19 cellular contexts compared by ENCODE assay signal in the genomic region with DNA sequence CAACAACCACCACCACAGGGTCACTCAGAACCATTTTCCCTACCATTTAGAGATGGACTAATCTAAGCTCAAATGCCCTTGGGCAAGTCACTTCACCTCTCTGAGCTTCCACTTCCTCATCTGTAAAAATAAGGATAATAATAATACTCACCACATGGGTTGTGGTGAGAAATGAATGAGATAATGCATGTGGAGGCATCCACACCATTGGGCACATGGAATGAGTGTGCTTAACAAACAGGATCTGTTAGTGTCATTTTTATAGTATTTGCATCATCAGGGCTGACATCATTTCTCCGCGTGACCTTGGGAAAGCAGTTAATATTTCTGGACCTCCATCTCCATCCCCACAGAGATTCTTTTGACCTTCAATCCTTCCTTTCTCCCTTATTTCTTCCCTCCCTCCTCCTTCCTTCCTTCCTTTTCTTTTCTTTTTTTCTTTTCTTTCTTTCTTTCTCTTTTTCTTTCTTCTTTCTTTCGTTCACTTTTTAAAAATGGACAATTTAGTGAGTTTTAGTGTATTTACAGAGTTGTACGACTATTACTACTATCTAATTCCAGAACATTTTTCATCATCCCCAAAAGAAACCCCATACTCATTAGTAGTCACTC. TPM values are rescaled to one million over a fixed set of nuclear protein-coding genes. Genes with fewer than 3 reads are reported as not detected.
DNase-seq lines count a peak whose midpoint lies in the region; ATAC-seq and TF ChIP-seq lines count a peak whose summit lies in the region.
"Had no signal": no experiment of that assay in that cellular context is flagged by ENCODE, and none has a peak within 500 bp of the region (broad histone marks: within the 10 kb centered on the region; RNA-seq: fewer than 3 reads in every experiment).

No MANE protein-coding gene starts in this region.

- H3K4me1 Mint-ChIP-seq in activated T-helper 17 cell treated with anti-CD3 and anti-CD28 coated beads, Interleukin-2, amount 50 U/mL, for 72 hours = peaks cover 4% of the 10 kb centered on the region
- H3K4me1 Mint-ChIP-seq in memory B cell (peaks cover 8% of the 10 kb centered on the region), H9 (peaks cover 6% of the 10 kb centered on the region in 2 experiments; a peak in 3 of 4 replicates)
- H3K4me1 Mint-ChIP-seq: CD4-positive, alpha-beta memory T cell had no signal

- H3K79me2 ChIP-seq in H9 (ENCODE audit: insufficient read depth, low read length) = no peaks in the 10 kb centered on the region

- no peaks in the 10 kb centered on the region for H3K9me3 Mint-ChIP-seq in activated T-helper 17 cell treated with anti-CD3 and anti-CD28 coated beads, Interleukin-2, amount 50 U/mL, for 72 hours
- no peaks in the 10 kb centered on the region for H3K9me3 Mint-ChIP-seq in memory B cell
- H3K9me3 Mint-ChIP-seq in H9 = no peaks in the 10 kb centered on the region

- no peak for TF ChIP-seq CTCF in H9 (conservative IDR thresholded peaks at IDR 0.05)

- 80% methylated on average over 1 of the region's 4 CpGs for WGBS in H9 (ENCODE audit: extremely low coverage, insufficient read length, low lambda C conversion rate)

- no peak overlapping the region for H3K4me2 ChIP-seq in H9 (ENCODE audit: insufficient read depth, insufficient read length, low read length)

- H4K8ac ChIP-seq in H9 (replicated peaks; ENCODE audit: insufficient read length, low read depth, low read length) = no peak overlapping the region

- H3K27ac ChIP-seq in H9 (ENCODE audit: insufficient read length, low read depth, low read length) = no peak overlapping the region
- H3K27ac ChIP-seq: right atrium auricular region, stomach had no signal

- no peaks in the 10 kb centered on the region for H4K20me1 ChIP-seq in H9 (ENCODE audit: control insufficient read depth, insufficient read depth, insufficient read length)

- no peak overlapping the region for H2BK15ac ChIP-seq in H9 (ENCODE audit: low read depth, low read length)

- H3K9me3 ChIP-seq in H9 (ENCODE audit: control insufficient read depth, low read depth, low read length) = no peaks in the 10 kb centered on the region
- H3K9me3 ChIP-seq: MG63, mucosa of descending colon, right atrium auricular region, stomach had no signal

- H3K4me1 ChIP-seq in H9 (ENCODE audit: insufficient read depth, low read length) = no peaks in the 10 kb centered on the region

- no peak overlapping the region for H4K91ac ChIP-seq in H9 (ENCODE audit: insufficient read length, low read depth, low read length)

- H3K9ac ChIP-seq in H9 (ENCODE audit: extremely low read depth, insufficient read length, low read length) = no peak overlapping the region

- no peak overlapping the region for H2BK12ac ChIP-seq in H9 (ENCODE audit: insufficient read length, low read depth, low read length)

- no peaks in the 10 kb centered on the region for H3K23me2 ChIP-seq in H9 (ENCODE audit: insufficient read length, low read depth, low read length, poor library complexity, severe bottlenecking)

- no peak overlapping the region for H3K56ac ChIP-seq in H9 (ENCODE audit: insufficient read length, low read depth, low read length)

- H3K4me3 Mint-ChIP-seq in activated T-helper 17 cell treated with anti-CD3 and anti-CD28 coated beads, Interleukin-2, amount 50 U/mL, for 72 hours = no peak overlapping the region
- no peak overlapping the region for H3K4me3 Mint-ChIP-seq in memory B cell
- no peak overlapping the region for H3K4me3 Mint-ChIP-seq in H9
- H3K4me3 Mint-ChIP-seq: CD4-positive, alpha-beta memory T cell had no signal

- H2BK120ac ChIP-seq in H9 (ENCODE audit: low read depth, low read length, poor library complexity, severe bottlenecking) = no peak overlapping the region

- no peaks in the 10 kb centered on the region for H3K27me3 Mint-ChIP-seq in activated T-helper 17 cell treated with anti-CD3 and anti-CD28 coated beads, Interleukin-2, amount 50 U/mL, for 72 hours
- H3K27me3 Mint-ChIP-seq in memory B cell (no peaks in the 10 kb centered on the region), H9 (ENCODE audit: low read depth) (peaks cover 2% of the 10 kb centered on the region; the same call in 1 of the 2 replicates)
- H3K27me3 Mint-ChIP-seq: CD4-positive, alpha-beta memory T cell had no signal

- H2BK5ac ChIP-seq in H9 (ENCODE audit: insufficient read length, low read length) = no peak overlapping the region

- no peak for ATAC-seq in activated T-helper 17 cell treated with anti-CD3 and anti-CD28 coated beads, Interleukin-2, amount 50 U/mL, for 72 hours (replicated peaks)
- peak; percentile 19 for ATAC-seq in memory B cell (ENCODE audit: low read depth)
- ATAC-seq: left cardiac atrium, mucosa of descending colon, SK-N-SH treated with all-trans-retinoic acid at 6 μM for 48 hours had no signal

- no peak overlapping the region for H3K14ac ChIP-seq in H9 (ENCODE audit: insufficient read depth, low read length)

- H3K36me3 Mint-ChIP-seq in activated T-helper 17 cell treated with anti-CD3 and anti-CD28 coated beads, Interleukin-2, amount 50 U/mL, for 72 hours (ENCODE audit: low read depth) = no peaks in the 10 kb centered on the region
- H3K36me3 Mint-ChIP-seq in memory B cell (no peaks in the 10 kb centered on the region), H9 (ENCODE audit: insufficient read depth in 1 of 3, low read depth in 3 of 3) (no peaks in the 10 kb centered on the region)
- H3K36me3 Mint-ChIP-seq: CD4-positive, alpha-beta memory T cell had no signal

- H2BK20ac ChIP-seq in H9 (ENCODE audit: low read depth, low read length, poor library complexity, severe bottlenecking) = no peak overlapping the region

- no peak overlapping the region for H3K23ac ChIP-seq in H9 (ENCODE audit: insufficient read length, low read depth, low read length)

- no peaks in the 10 kb centered on the region for H3K27me3 ChIP-seq in H9 (ENCODE audit: insufficient read depth, low read length)
- H3K27me3 ChIP-seq: MG63, right atrium auricular region, stomach had no signal

- H3T11ph ChIP-seq in H9 (ENCODE audit: low read length) = no peak overlapping the region

- DNase-seq in DMS53 (lab: John Stamatoyannopoulos, UW) (peak; percentile 31), DMS53 treated with DMSO at 0.1 percent for 48 hours (lab: John Stamatoyannopoulos, UW; ENCODE audit: unreplicated experiment) (no peak), LHCN-M2 (ENCODE audit: low read depth) (peak; percentile 29), memory B cell (ENCODE audit: low spot score in 2 of 2) (no peak), C1 segment of cervical spinal cord (lab: John Stamatoyannopoulos, UW) (no peak), H9 (no peak), NCI-H510A (lab: John Stamatoyannopoulos, UW) (no peak)
- DNase-seq: 8988T; activated CD4-positive, alpha-beta T cell treated with anti-CD3 and anti-CD28 coated beads, Interleukin-2, amount 50 U/mL, for 48 hours; CD4-positive, alpha-beta memory T cell; effector memory CD4-positive, alpha-beta T cell; left cardiac atrium; MG63; mucosa of descending colon; NCI-H446 treated with DMSO at 0.1 percent for 48 hours; stomach had no signal

- H2AK5ac ChIP-seq in H9 (ENCODE audit: insufficient read length, low read length) = no peak overlapping the region

- peak overlapping the region; percentile 40 for H3K27ac Mint-ChIP-seq in activated T-helper 17 cell treated with anti-CD3 and anti-CD28 coated beads, Interleukin-2, amount 50 U/mL, for 72 hours
- H3K27ac Mint-ChIP-seq in memory B cell = no peak overlapping the region
- no peak overlapping the region for H3K27ac Mint-ChIP-seq in H9

- H4K5ac ChIP-seq in H9 (ENCODE audit: insufficient read length, low read depth, low read length) = no peak overlapping the region

- no peak overlapping the region for H3K4ac ChIP-seq in H9 (ENCODE audit: low read depth, low read length)

- H2AFZ ChIP-seq in H9 (ENCODE audit: low read length) = no peak overlapping the region

- H3K18ac ChIP-seq in H9 (ENCODE audit: insufficient read length, low read depth, low read length) = no peak overlapping the region

- no peaks in the 10 kb centered on the region for H3K79me1 ChIP-seq in H9 (ENCODE audit: insufficient read depth, low read depth, low read length, poor library complexity, severe bottlenecking)

RNA-seq across cellular contexts. Expression of gene RFT1, which starts 7.7 kb away (rescaled TPM):
- total RNA-seq in LHCN-M2 (2014; rRNA removed) (23.2 and 31.6 TPM in 2 replicates), H9 (2021) (24.1 and 26.2 TPM in 2 replicates)
- polyA plus RNA-seq in LHCN-M2 (2012) = 18.8 TPM
- total RNA-seq in activated T-helper 17 cell treated with anti-CD3 and anti-CD28 coated beads, Interleukin-2, amount 50 U/mL, for 72 hours = 10 to 100 TPM; 24.6 to 42.0 TPM

RNA-seq across cellular contexts. Expression of gene PRKCD, which starts 23.1 kb away (rescaled TPM):
- total RNA-seq in LHCN-M2 (2014; rRNA removed) = 4.4 and 8.0 TPM in 2 replicates
- 21.7 TPM for polyA plus RNA-seq in LHCN-M2 (2012)
- total RNA-seq in activated T-helper 17 cell treated with anti-CD3 and anti-CD28 coated beads, Interleukin-2, amount 50 U/mL, for 72 hours = 10 to 100 TPM; 20.4 to 21.8 TPM
- 23.7 and 24.9 TPM in 2 replicates for total RNA-seq in H9 (2021)

Comparison
In these comparisons a context has a peak if more than half of its experiments do, and no peak if none do; other contexts are left out.
1. DNase-seq: peak in DMS53 (single experiment) and LHCN-M2 (single experiment); none in DMS53 treated with DMSO at 0.1 percent for 48 hours (single experiment), memory B cell (0 of 2), C1 segment of cervical spinal cord (0 of 14), H9 (single experiment) and NCI-H510A (single experiment).